Comparison of ENCODE assay signal across 12 cellular contexts in the genomic region with DNA sequence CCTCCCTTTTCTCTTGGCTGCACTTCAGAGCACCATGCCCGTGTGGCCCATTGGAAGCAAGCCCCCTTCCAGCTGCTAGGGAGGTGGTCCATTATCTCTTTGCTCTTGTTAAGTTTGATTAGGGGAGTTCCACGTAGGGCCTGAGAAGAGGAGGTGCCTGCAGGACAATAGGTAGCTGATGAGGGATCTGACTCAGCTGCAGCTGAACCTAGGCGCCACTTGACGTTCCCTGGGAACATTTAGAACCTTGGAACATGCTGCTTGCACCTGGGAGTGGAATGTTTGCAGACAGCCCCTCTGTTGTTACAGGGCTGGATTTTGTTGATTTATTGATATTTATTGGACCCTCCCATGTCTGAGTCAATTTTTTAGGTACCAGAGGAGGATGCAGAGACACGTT. TPM values are rescaled to one million over a fixed set of nuclear protein-coding genes. Genes with fewer than 3 reads are reported as not detected.
DNase-seq lines count a peak whose midpoint lies in the region; ATAC-seq and TF ChIP-seq lines count a peak whose summit lies in the region.
"Had no signal": no experiment of that assay in that cellular context is flagged by ENCODE, and none has a peak within 500 bp of the region (broad histone marks: within the 10 kb centered on the region; RNA-seq: fewer than 3 reads in every experiment).

No MANE protein-coding gene starts in this region.

- H3K9me2 ChIP-seq in OCI-LY7 (ENCODE audit: insufficient read depth, low read length) = no peaks in the 10 kb centered on the region

- no peak overlapping the region for H3K4me3 ChIP-seq in OCI-LY7 (ENCODE audit: low read depth, low read length, poor library complexity, severe bottlenecking)
- H3K4me3 ChIP-seq in esophagus squamous epithelium = no peak overlapping the region
- H3K4me3 ChIP-seq: mucosa of descending colon, SJCRH30 had no signal

- WGBS in esophagus squamous epithelium, 2 donors = 44 to 50% methylated on average over 2 to 5 of the region's 5 CpGs

- POLR2A ChIA-PET in OCI-LY7 (lab: Charles Lee) = interaction anchor here (0.6 to 2.2 kb wide), 6 partner anchors 12 to 468 kb away, joined by 4 to 7 read pairs (median 5); no protein-coding TSS in a partner anchor

- peaks cover 73% of the 10 kb centered on the region for H3K4me1 Mint-ChIP-seq in activated naive CD8-positive, alpha-beta T cell treated with anti-CD3 and anti-CD28 coated beads, Interleukin-2, amount 50 U/mL, for 24 hours
- H3K4me1 Mint-ChIP-seq in activated naive CD8-positive, alpha-beta T cell treated with anti-CD3 and anti-CD28 coated beads for 36 hours = peaks cover 61% of the 10 kb centered on the region
- H3K4me1 Mint-ChIP-seq in stimulated activated memory B cell treated with anti-CD40 and anti-IgM and Interleukin-4, amounts not matched to agents 10 μg/mL and 1 μg/mL and 100 μg/mL, for 72 hours = peaks cover 77% of the 10 kb centered on the region

- no peaks in the 10 kb centered on the region for H3K9me3 Mint-ChIP-seq in activated naive CD8-positive, alpha-beta T cell treated with anti-CD3 and anti-CD28 coated beads, Interleukin-2, amount 50 U/mL, for 24 hours
- no peaks in the 10 kb centered on the region for H3K9me3 Mint-ChIP-seq in activated naive CD8-positive, alpha-beta T cell treated with anti-CD3 and anti-CD28 coated beads for 36 hours
- no peaks in the 10 kb centered on the region for H3K9me3 Mint-ChIP-seq in stimulated activated memory B cell treated with anti-CD40 and anti-IgM and Interleukin-4, amounts not matched to agents 10 μg/mL and 1 μg/mL and 100 μg/mL, for 72 hours

- peaks cover 92% of the 10 kb centered on the region for H3K79me2 ChIP-seq in OCI-LY7 (ENCODE audit: insufficient read depth, low read depth, low read length)

- CTCF ChIA-PET in OCI-LY7 (lab: Charles Lee; ENCODE audit: unreplicated experiment) = no interaction called here

- H3K4me2 ChIP-seq in OCI-LY7 (ENCODE audit: low read length) = peak overlapping the region; percentile 35; the same call in 1 of the 2 replicates

- no peak for TF ChIP-seq CTCF in OCI-LY7 (conservative IDR thresholded peaks at IDR 0.05; ENCODE audit: low read length)
- no peak for TF ChIP-seq CTCF in esophagus squamous epithelium (IDR thresholded peaks at IDR 0.05)

- peak overlapping the region; percentile 12 for H3K27ac Mint-ChIP-seq in activated naive CD8-positive, alpha-beta T cell treated with anti-CD3 and anti-CD28 coated beads, Interleukin-2, amount 50 U/mL, for 24 hours
- H3K27ac Mint-ChIP-seq in activated naive CD8-positive, alpha-beta T cell treated with anti-CD3 and anti-CD28 coated beads for 36 hours = no peak overlapping the region
- peak overlapping the region; percentile 92 for H3K27ac Mint-ChIP-seq in stimulated activated memory B cell treated with anti-CD40 and anti-IgM and Interleukin-4, amounts not matched to agents 10 μg/mL and 1 μg/mL and 100 μg/mL, for 72 hours

- H3K9me3 ChIP-seq in OCI-LY7 (ENCODE audit: low read length) (no peaks in the 10 kb centered on the region), esophagus squamous epithelium (no peaks in the 10 kb centered on the region)
- H3K9me3 ChIP-seq: mucosa of descending colon, SJCRH30 had no signal

- no peak for ATAC-seq in activated naive CD8-positive, alpha-beta T cell treated with anti-CD3 and anti-CD28 coated beads, Interleukin-2, amount 50 U/mL, for 24 hours
- ATAC-seq in stimulated activated memory B cell treated with anti-CD40 and anti-IgM and Interleukin-4, amounts not matched to agents 10 μg/mL and 1 μg/mL and 100 μg/mL, for 72 hours = no peak
- ATAC-seq in left lobe of liver = no peak
- ATAC-seq: mucosa of descending colon, sciatic nerve had no signal

- H4K20me1 ChIP-seq in OCI-LY7 (ENCODE audit: insufficient read depth, low read length) = peaks cover 24% of the 10 kb centered on the region; the same call in 1 of the 2 replicates

- BruUV-seq in OCI-LY7 (replicated peaks; lab: Mats Ljungman, UMichigan) = no TSS peak

- H2AFZ ChIP-seq in OCI-LY7 (ENCODE audit: low read length) = no peak overlapping the region

- H3K27me3 ChIP-seq in esophagus squamous epithelium = no peaks in the 10 kb centered on the region
- H3K27me3 ChIP-seq: SJCRH30 had no signal

- DNase-seq in activated naive CD8-positive, alpha-beta T cell treated with anti-CD3 and anti-CD28 coated beads, Interleukin-2, amount 50 U/mL, for 24 hours = no peak
- no peak for DNase-seq in activated naive CD8-positive, alpha-beta T cell treated with anti-CD3 and anti-CD28 coated beads for 36 hours
- DNase-seq in OCI-LY7 (ENCODE audit: low spot score) (no peak), esophagus squamous epithelium (lab: John Stamatoyannopoulos, UW) (no peak), medulla oblongata (ENCODE audit: extremely low spot score) (no peak), NCI-H748 treated with DMSO at 0.1 percent for 48 hours (lab: John Stamatoyannopoulos, UW) (no peak), left lobe of liver (ENCODE audit: low spot score) (no peak)
- DNase-seq: mucosa of descending colon, NCI-H69, SJCRH30 had no signal

- intact Hi-C loops in OCI-LY7 (cut with micrococcal nuclease; ENCODE audit: unreplicated experiment) (no loop called here), esophagus squamous epithelium (cut with DNase I) (no loop called here)

- H3K36me3 ChIP-seq in OCI-LY7 (ENCODE audit: insufficient read depth, low read length) (peaks cover 52% of the 10 kb centered on the region), esophagus squamous epithelium (peaks cover 0 to 24% (median 0%) of the 10 kb centered on the region in 3 donors)

- H3K4me3 Mint-ChIP-seq in activated naive CD8-positive, alpha-beta T cell treated with anti-CD3 and anti-CD28 coated beads, Interleukin-2, amount 50 U/mL, for 24 hours = no peak overlapping the region
- H3K4me3 Mint-ChIP-seq in activated naive CD8-positive, alpha-beta T cell treated with anti-CD3 and anti-CD28 coated beads for 36 hours = no peak overlapping the region
- H3K4me3 Mint-ChIP-seq in stimulated activated memory B cell treated with anti-CD40 and anti-IgM and Interleukin-4, amounts not matched to agents 10 μg/mL and 1 μg/mL and 100 μg/mL, for 72 hours = no peak overlapping the region

- no peaks in the 10 kb centered on the region for H3K27me3 Mint-ChIP-seq in activated naive CD8-positive, alpha-beta T cell treated with anti-CD3 and anti-CD28 coated beads, Interleukin-2, amount 50 U/mL, for 24 hours
- H3K27me3 Mint-ChIP-seq in activated naive CD8-positive, alpha-beta T cell treated with anti-CD3 and anti-CD28 coated beads for 36 hours = no peaks in the 10 kb centered on the region
- H3K27me3 Mint-ChIP-seq in stimulated activated memory B cell treated with anti-CD40 and anti-IgM and Interleukin-4, amounts not matched to agents 10 μg/mL and 1 μg/mL and 100 μg/mL, for 72 hours = no peaks in the 10 kb centered on the region

- H3K27ac ChIP-seq in OCI-LY7 (ENCODE audit: low read depth, low read length, poor library complexity, severe bottlenecking) (no peak overlapping the region), esophagus squamous epithelium (peak overlapping the region in 3 of 4 donors; percentile 85 to 94 (median 86))
- H3K27ac ChIP-seq: SJCRH30 had no signal

- H3K4me1 ChIP-seq in OCI-LY7 (ENCODE audit: insufficient read depth, low read length, poor library complexity, severe bottlenecking) (peaks cover 68% of the 10 kb centered on the region), esophagus squamous epithelium (peaks cover 38 to 84% (median 43%) of the 10 kb centered on the region in 3 donors)
- H3K4me1 ChIP-seq: SJCRH30 had no signal

- no peak for TF ChIP-seq POLR2A in esophagus squamous epithelium (IDR thresholded peaks at IDR 0.05)

- peaks cover 10% of the 10 kb centered on the region for H3K36me3 Mint-ChIP-seq in activated naive CD8-positive, alpha-beta T cell treated with anti-CD3 and anti-CD28 coated beads, Interleukin-2, amount 50 U/mL, for 24 hours (ENCODE audit: low read depth)
- peaks cover 35% of the 10 kb centered on the region for H3K36me3 Mint-ChIP-seq in activated naive CD8-positive, alpha-beta T cell treated with anti-CD3 and anti-CD28 coated beads for 36 hours
- peaks cover 20% of the 10 kb centered on the region for H3K36me3 Mint-ChIP-seq in stimulated activated memory B cell treated with anti-CD40 and anti-IgM and Interleukin-4, amounts not matched to agents 10 μg/mL and 1 μg/mL and 100 μg/mL, for 72 hours

RNA-seq across cellular contexts. Expression of a gene that starts 4.7 kb away (rescaled TPM):
- 10 to 100 TPM; 15.7 to 16.4 TPM for total RNA-seq in activated naive CD8-positive, alpha-beta T cell treated with anti-CD3 and anti-CD28 coated beads for 36 hours
- total RNA-seq in OCI-LY7 (2014; rRNA removed; shearing (Covaris generic)) = 32.8 and 41.2 TPM in 2 replicates
- total RNA-seq in OCI-LY7 (2022) = 77.8 and 84.5 TPM in 2 replicates
- total RNA-seq in esophagus squamous epithelium = 100 to 1,000 TPM in 2 of 4 donors, 10 to 100 TPM in 2; 70.8 to 134 (median 105) TPM
- 17.1 TPM for total RNA-seq in left lobe of liver
